In the genomic region with DNA sequence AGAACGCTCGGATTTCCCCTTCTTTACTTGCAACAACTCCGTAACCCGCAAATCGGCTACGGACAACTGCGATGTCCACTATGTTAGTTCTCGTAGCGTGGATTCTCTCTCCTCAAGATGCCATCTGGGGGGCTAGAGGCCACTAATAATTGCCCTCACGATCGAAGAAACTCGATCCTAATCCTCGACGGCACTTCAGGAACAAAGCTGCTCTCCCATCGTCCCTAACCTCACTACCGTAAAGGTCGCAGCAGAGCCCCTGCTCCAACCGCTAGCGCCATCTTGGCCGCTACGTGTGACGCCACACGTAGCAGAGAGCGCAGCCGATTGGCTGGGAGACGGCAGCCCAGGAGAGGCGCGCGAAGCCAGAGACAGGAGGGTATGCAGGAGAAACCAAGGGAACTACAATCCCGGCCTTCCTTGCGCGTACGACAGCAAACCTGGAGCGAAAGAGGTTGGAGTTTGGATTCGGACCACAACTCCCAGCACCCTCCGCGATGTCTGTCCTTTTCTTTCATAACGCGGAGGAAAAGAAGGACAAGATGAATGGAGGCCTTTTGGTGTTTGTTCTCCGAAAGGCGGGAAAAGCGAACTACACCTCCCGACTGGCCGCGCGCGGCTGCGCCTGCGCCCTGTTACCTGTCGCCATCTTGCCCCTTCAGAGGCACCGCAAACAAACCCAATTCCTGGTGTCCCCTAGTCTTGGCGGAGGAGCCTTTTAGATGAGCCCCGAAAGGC, we compare ENCODE assay signal across 8 cellular contexts.
DNase-seq lines count a peak whose midpoint lies in the region; ATAC-seq and FAIRE-seq lines count a peak whose summit lies in the region.

A gene with protein sequence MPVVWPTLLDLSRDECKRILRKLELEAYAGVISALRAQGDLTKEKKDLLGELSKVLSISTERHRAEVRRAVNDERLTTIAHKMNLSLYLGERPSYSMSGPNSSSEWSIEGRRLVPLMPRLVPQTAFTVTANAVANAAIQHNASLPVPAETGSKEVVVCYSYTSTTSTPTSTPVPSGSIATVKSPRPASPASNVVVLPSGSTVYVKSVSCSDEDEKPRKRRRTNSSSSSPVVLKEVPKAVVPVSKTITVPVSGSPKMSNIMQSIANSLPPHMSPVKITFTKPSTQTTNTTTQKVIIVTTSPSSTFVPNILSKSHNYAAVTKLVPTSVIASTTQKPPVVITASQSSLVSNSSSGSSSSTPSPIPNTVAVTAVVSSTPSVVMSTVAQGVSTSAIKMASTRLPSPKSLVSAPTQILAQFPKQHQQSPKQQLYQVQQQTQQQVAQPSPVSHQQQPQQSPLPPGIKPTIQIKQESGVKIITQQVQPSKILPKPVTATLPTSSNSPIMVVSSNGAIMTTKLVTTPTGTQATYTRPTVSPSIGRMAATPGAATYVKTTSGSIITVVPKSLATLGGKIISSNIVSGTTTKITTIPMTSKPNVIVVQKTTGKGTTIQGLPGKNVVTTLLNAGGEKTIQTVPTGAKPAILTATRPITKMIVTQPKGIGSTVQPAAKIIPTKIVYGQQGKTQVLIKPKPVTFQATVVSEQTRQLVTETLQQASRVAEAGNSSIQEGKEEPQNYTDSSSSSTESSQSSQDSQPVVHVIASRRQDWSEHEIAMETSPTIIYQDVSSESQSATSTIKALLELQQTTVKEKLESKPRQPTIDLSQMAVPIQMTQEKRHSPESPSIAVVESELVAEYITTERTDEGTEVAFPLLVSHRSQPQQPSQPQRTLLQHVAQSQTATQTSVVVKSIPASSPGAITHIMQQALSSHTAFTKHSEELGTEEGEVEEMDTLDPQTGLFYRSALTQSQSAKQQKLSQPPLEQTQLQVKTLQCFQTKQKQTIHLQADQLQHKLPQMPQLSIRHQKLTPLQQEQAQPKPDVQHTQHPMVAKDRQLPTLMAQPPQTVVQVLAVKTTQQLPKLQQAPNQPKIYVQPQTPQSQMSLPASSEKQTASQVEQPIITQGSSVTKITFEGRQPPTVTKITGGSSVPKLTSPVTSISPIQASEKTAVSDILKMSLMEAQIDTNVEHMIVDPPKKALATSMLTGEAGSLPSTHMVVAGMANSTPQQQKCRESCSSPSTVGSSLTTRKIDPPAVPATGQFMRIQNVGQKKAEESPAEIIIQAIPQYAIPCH (N-terminal part only) (plus strand): TSS at position 635 of the 738 bp plus-strand sequence. CDS start 1,921 bp downstream, outside the sequence.

- peaks cover 23 to 44% of the 10 kb centered on the region in 2 donors for H3K4me1 Mint-ChIP-seq in effector memory CD8-positive, alpha-beta T cell (ENCODE audit: low read depth in 2 of 2)

- peaks cover 20% of the 10 kb centered on the region for H3K36me3 Mint-ChIP-seq in effector memory CD8-positive, alpha-beta T cell (ENCODE audit: insufficient read depth)

- H3K27ac Mint-ChIP-seq in effector memory CD8-positive, alpha-beta T cell, result peak within 1 kb of the TSS; percentile 94

- no peaks in the 10 kb centered on the region for H3K9me3 Mint-ChIP-seq in effector memory CD8-positive, alpha-beta T cell

- H3K27me3 Mint-ChIP-seq in effector memory CD8-positive, alpha-beta T cell, result no peaks in the 10 kb centered on the region

- ATAC-seq in GM21367 (IDR thresholded peaks at IDR 0.05; ENCODE audit: unreplicated experiment), result peak; percentile 84
- ATAC-seq in effector memory CD8-positive, alpha-beta T cell (replicated peaks), result peak; percentile 90

- peak; percentile 99 for FAIRE-seq in HTR-8/SVneo (lab: Jason Lieb, UNC)

- peak; percentile 99 for DNase-seq in COLO829 (ENCODE audit: low spot score)
- DNase-seq in HTR-8/SVneo (ENCODE audit: insufficient read length, low spot score), result peak; percentile 98
- peak; percentile 99 for DNase-seq in NOMO-1 treated with dmso at 0.1 percent for 144 hours (lab: John Stamatoyannopoulos, UW; ENCODE audit: unreplicated experiment)
- DNase-seq in activated CD8-positive, alpha-beta memory T cell treated with anti-CD3 and anti-CD28 coated beads for 48 hours (ENCODE audit: low read depth in 2 of 3, low spot score in 2 of 3), result peak; percentile 59 to 82 (median 70)
- DNase-seq in effector memory CD8-positive, alpha-beta T cell, result peak; percentile 81 to 83 (median 81)
- DNase-seq in medulla oblongata (ENCODE audit: extremely low spot score), result peak; percentile 100
- DNase-seq in stimulated activated CD8-positive, alpha-beta memory T cell treated with anti-CD3 and anti-CD28 coated beads, Interleukin-12 subunit alpha, Interleukin-12 subunit beta, amount 100 ng/mL, for 1 hour (ENCODE audit: low read depth), result peak; percentile 82

- peak within 1 kb of the TSS; percentile 92 to 95 for H3K4me3 Mint-ChIP-seq in effector memory CD8-positive, alpha-beta T cell

Comparison
In these comparisons a context has a peak if more than half of its experiments do, and no peak if none do; other contexts are left out.
1. Peak in every context shown above with its lines: DNase-seq and ATAC-seq.